Comparison of ENCODE assay signal across 34 cellular contexts in genomic region chr12:5068623-5069022, GRCh38. TPM values are rescaled to one million over a fixed set of nuclear protein-coding genes. Genes with fewer than 3 reads are reported as not detected.
"Had no signal": no experiment of that assay in that cellular context is flagged by ENCODE, and none has a peak within 500 bp of the region (broad histone marks: within the 10 kb centered on the region; RNA-seq: fewer than 3 reads in every experiment).

No MANE protein-coding gene starts in this region.

- H3K4me3 ChIP-seq: ascending aorta had no signal

- H3K4me3 Mint-ChIP-seq: activated B cell treated with CpG ODN at 0.5 μM for 24 hours; activated CD4-positive, alpha-beta memory T cell treated with anti-CD3 and anti-CD28 coated beads, Interleukin-2, amount 10 ng/mL, durations not matched to agents 7 days and 5 days; activated CD4-positive, alpha-beta T cell treated with anti-CD3 and anti-CD28 coated beads, Interleukin-2, amount 10 ng/mL, durations not matched to agents 7 days and 5 days; activated CD8-positive, alpha-beta memory T cell treated with anti-CD3 and anti-CD28 coated beads, Interleukin-2, amount 10 ng/mL, durations not matched to agents 7 days and 5 days; activated CD8-positive, alpha-beta T cell treated with anti-CD3 and anti-CD28 coated beads, Interleukin-2, amount 10 ng/mL, durations not matched to agents 7 days and 5 days; activated naive CD4-positive, alpha-beta T cell treated with anti-CD3 and anti-CD28 coated beads, Interleukin-2, amount 10 ng/mL, durations not matched to agents 7 days and 5 days; activated naive CD4-positive, alpha-beta T cell treated with anti-CD3 and anti-CD28 coated beads, Interleukin-2, amount 50 U/mL, for 24 hours; activated naive CD8-positive, alpha-beta T cell; activated naive CD8-positive, alpha-beta T cell treated with anti-CD3 and anti-CD28 coated beads, Interleukin-2, amount 10 ng/mL, durations not matched to agents 7 days and 5 days; activated naive CD8-positive, alpha-beta T cell treated with anti-CD3 and anti-CD28 coated beads, Interleukin-2, amount 50 U/mL, for 24 hours; activated T-cell treated with anti-CD3 and anti-CD28 coated beads, Interleukin-2, amount 50 U/mL, for 24 hours; brain; T-helper 1 cell treated with Interleukin-12 subunit alpha and Interleukin-12 subunit beta and Interleukin-4 antibody, amounts not matched to agents 30 μg/mL and 1 μg/mL, for 36 hours; T-helper 2 cell treated with Interferon-gamma antibody and Interleukin-4, amounts not matched to agents 5 μg/mL and 100 μg/mL, for 36 hours had no signal

- H3K27me3 ChIP-seq: ascending aorta had no signal

- H3K4me1 Mint-ChIP-seq: activated B cell treated with CpG ODN at 0.5 μM for 24 hours; activated CD4-positive, alpha-beta memory T cell treated with anti-CD3 and anti-CD28 coated beads, Interleukin-2, amount 10 ng/mL, durations not matched to agents 7 days and 5 days; activated CD4-positive, alpha-beta T cell treated with anti-CD3 and anti-CD28 coated beads, Interleukin-2, amount 10 ng/mL, durations not matched to agents 7 days and 5 days; activated CD8-positive, alpha-beta memory T cell treated with anti-CD3 and anti-CD28 coated beads, Interleukin-2, amount 10 ng/mL, durations not matched to agents 7 days and 5 days; activated naive CD4-positive, alpha-beta T cell treated with anti-CD3 and anti-CD28 coated beads, Interleukin-2, amount 10 ng/mL, durations not matched to agents 7 days and 5 days; activated naive CD4-positive, alpha-beta T cell treated with anti-CD3 and anti-CD28 coated beads, Interleukin-2, amount 50 U/mL, for 24 hours; activated naive CD8-positive, alpha-beta T cell treated with anti-CD3 and anti-CD28 coated beads, Interleukin-2, amount 10 ng/mL, durations not matched to agents 7 days and 5 days; activated naive CD8-positive, alpha-beta T cell treated with anti-CD3 and anti-CD28 coated beads, Interleukin-2, amount 50 U/mL, for 24 hours had no signal

- FAIRE-seq: bronchial epithelial cell, TTC549 had no signal

- H3K9me3 Mint-ChIP-seq: activated B cell treated with CpG ODN at 0.5 μM for 24 hours; activated CD4-positive, alpha-beta memory T cell treated with anti-CD3 and anti-CD28 coated beads, Interleukin-2, amount 10 ng/mL, durations not matched to agents 7 days and 5 days; activated CD4-positive, alpha-beta T cell treated with anti-CD3 and anti-CD28 coated beads, Interleukin-2, amount 10 ng/mL, durations not matched to agents 7 days and 5 days; activated naive CD4-positive, alpha-beta T cell treated with anti-CD3 and anti-CD28 coated beads, Interleukin-2, amount 10 ng/mL, durations not matched to agents 7 days and 5 days; activated naive CD4-positive, alpha-beta T cell treated with anti-CD3 and anti-CD28 coated beads, Interleukin-2, amount 50 U/mL, for 24 hours; activated naive CD8-positive, alpha-beta T cell treated with anti-CD3 and anti-CD28 coated beads, Interleukin-2, amount 10 ng/mL, durations not matched to agents 7 days and 5 days; activated naive CD8-positive, alpha-beta T cell treated with anti-CD3 and anti-CD28 coated beads, Interleukin-2, amount 50 U/mL, for 24 hours; activated T-cell treated with anti-CD3 and anti-CD28 coated beads, Interleukin-2, amount 50 U/mL, for 24 hours; activated T-helper 2 cell treated with anti-CD3 and anti-CD28 coated beads, Interferon-gamma antibody, Interleukin-2, Interleukin-4, amounts not matched to agents 10 μg/mL and 5 μg/mL and 100 μg/mL, durations not matched to agents 14 hours and 24 hours and 36 hours; brain; T-helper 1 cell treated with Interleukin-12 subunit alpha and Interleukin-12 subunit beta and Interleukin-4 antibody, amounts not matched to agents 30 μg/mL and 1 μg/mL, for 36 hours; T-helper 2 cell treated with Interferon-gamma antibody and Interleukin-4, amounts not matched to agents 5 μg/mL and 100 μg/mL, for 36 hours had no signal

- H3K27me3 Mint-ChIP-seq: brain had no signal

- H3K27ac Mint-ChIP-seq: activated B cell treated with CpG ODN at 0.5 μM for 24 hours; activated CD4-positive, alpha-beta memory T cell treated with anti-CD3 and anti-CD28 coated beads, Interleukin-2, amount 10 ng/mL, durations not matched to agents 7 days and 5 days; activated CD4-positive, alpha-beta T cell treated with anti-CD3 and anti-CD28 coated beads, Interleukin-2, amount 10 ng/mL, durations not matched to agents 7 days and 5 days; activated CD8-positive, alpha-beta memory T cell treated with anti-CD3 and anti-CD28 coated beads, Interleukin-2, amount 10 ng/mL, durations not matched to agents 7 days and 5 days; activated CD8-positive, alpha-beta T cell treated with anti-CD3 and anti-CD28 coated beads, Interleukin-2, amount 10 ng/mL, durations not matched to agents 7 days and 5 days; activated naive CD4-positive, alpha-beta T cell treated with anti-CD3 and anti-CD28 coated beads, Interleukin-2, amount 10 ng/mL, durations not matched to agents 7 days and 5 days; activated naive CD4-positive, alpha-beta T cell treated with anti-CD3 and anti-CD28 coated beads, Interleukin-2, amount 50 U/mL, for 24 hours; activated naive CD8-positive, alpha-beta T cell; activated naive CD8-positive, alpha-beta T cell treated with anti-CD3 and anti-CD28 coated beads, Interleukin-2, amount 10 ng/mL, durations not matched to agents 7 days and 5 days; activated naive CD8-positive, alpha-beta T cell treated with anti-CD3 and anti-CD28 coated beads, Interleukin-2, amount 50 U/mL, for 24 hours; activated T-cell treated with anti-CD3 and anti-CD28 coated beads, Interleukin-2, amount 50 U/mL, for 24 hours; activated T-helper 2 cell treated with anti-CD3 and anti-CD28 coated beads, Interferon-gamma antibody, Interleukin-2, Interleukin-4, amounts not matched to agents 10 μg/mL and 5 μg/mL and 100 μg/mL, durations not matched to agents 14 hours and 24 hours and 36 hours; T-helper 1 cell treated with Interleukin-12 subunit alpha and Interleukin-12 subunit beta and Interleukin-4 antibody, amounts not matched to agents 30 μg/mL and 1 μg/mL, for 36 hours; T-helper 2 cell treated with Interferon-gamma antibody and Interleukin-4, amounts not matched to agents 5 μg/mL and 100 μg/mL, for 36 hours had no signal

- H3K9me3 ChIP-seq: ascending aorta had no signal

- ATAC-seq: activated CD8-positive, alpha-beta memory T cell treated with anti-CD3 and anti-CD28 coated beads, Interleukin-2, amount 10 ng/mL, durations not matched to agents 7 days and 5 days; activated CD8-positive, alpha-beta T cell treated with anti-CD3 and anti-CD28 coated beads, Interleukin-2, amount 10 ng/mL, durations not matched to agents 7 days and 5 days; activated naive CD8-positive, alpha-beta T cell treated with anti-CD3 and anti-CD28 coated beads, Interleukin-2, amount 50 U/mL, for 24 hours had no signal

- H3K36me3 Mint-ChIP-seq: activated CD8-positive, alpha-beta memory T cell treated with anti-CD3 and anti-CD28 coated beads, Interleukin-2, amount 10 ng/mL, durations not matched to agents 7 days and 5 days; activated naive CD4-positive, alpha-beta T cell treated with anti-CD3 and anti-CD28 coated beads, Interleukin-2, amount 10 ng/mL, durations not matched to agents 7 days and 5 days; activated naive CD4-positive, alpha-beta T cell treated with anti-CD3 and anti-CD28 coated beads, Interleukin-2, amount 50 U/mL, for 24 hours; activated naive CD8-positive, alpha-beta T cell; activated naive CD8-positive, alpha-beta T cell treated with anti-CD3 and anti-CD28 coated beads, Interleukin-2, amount 10 ng/mL, durations not matched to agents 7 days and 5 days; brain had no signal

- DNase-seq: activated B cell treated with CpG ODN at 0.5 μM for 24 hours; activated CD4-positive, alpha-beta memory T cell treated with anti-CD3 and anti-CD28 coated beads, Interleukin-2, amount 10 ng/mL, durations not matched to agents 7 days and 5 days; activated CD4-positive, alpha-beta T cell treated with anti-CD3 and anti-CD28 coated beads for 48 hours; activated CD4-positive, alpha-beta T cell treated with anti-CD3 and anti-CD28 coated beads, Interleukin-2, amount 10 ng/mL, durations not matched to agents 7 days and 5 days; activated CD4-positive, alpha-beta T cell treated with anti-CD3 and anti-CD28 coated beads, Interleukin-2, amount 50 U/mL, for 48 hours; activated CD4-positive, CD25-positive, alpha-beta regulatory T cell treated with anti-CD3 and anti-CD28 coated beads, Interleukin-2, amount 50 U/mL, for 72 hours; activated CD8-positive, alpha-beta memory T cell treated with anti-CD3 and anti-CD28 coated beads for 24 hours; activated CD8-positive, alpha-beta memory T cell treated with anti-CD3 and anti-CD28 coated beads, Interleukin-2, amount 10 ng/mL, durations not matched to agents 7 days and 5 days; activated CD8-positive, alpha-beta memory T cell treated with anti-CD3 and anti-CD28 coated beads, Interleukin-2, amount 50 U/mL, for 48 hours; activated CD8-positive, alpha-beta T cell treated with anti-CD3 and anti-CD28 coated beads, Interleukin-2, amount 10 ng/mL, durations not matched to agents 7 days and 5 days; activated effector memory CD4-positive, alpha-beta T cell treated with Interleukin-2 at 50 U/mL for 16 hours; activated gamma-delta T cell; activated naive CD4-positive, alpha-beta T cell treated with anti-CD3 and anti-CD28 coated beads, Interleukin-2, amount 10 ng/mL, durations not matched to agents 7 days and 5 days; activated naive CD4-positive, alpha-beta T cell treated with Interleukin-2 at 50 U/mL for 16 hours; activated naive CD8-positive, alpha-beta T cell treated with anti-CD3 and anti-CD28 coated beads, Interleukin-2, amount 10 ng/mL, durations not matched to agents 7 days and 5 days; activated naive CD8-positive, alpha-beta T cell treated with anti-CD3 and anti-CD28 coated beads, Interleukin-2, amount 50 U/mL, for 24 hours; activated T-cell treated with anti-CD3 and anti-CD28 coated beads, Interleukin-2, amount 50 U/mL, for 24 hours; activated T-cell treated with anti-CD3 and anti-CD28 coated beads, Interleukin-2, amount 50 U/mL, for 48 hours; amygdala; anterior cingulate cortex; central memory CD4-positive, alpha-beta T cell; T-helper 1 cell; T-helper 2 cell; T-helper 9 cell had no signal

- H3K27ac ChIP-seq: ascending aorta, VCaP had no signal

- H3K36me3 ChIP-seq: ascending aorta had no signal

RNA-seq across cellular contexts. Expression of gene KCNA5, which starts 24.9 kb away (rescaled TPM):
- total RNA-seq: activated CD4-positive, alpha-beta memory T cell treated with anti-CD3 and anti-CD28 coated beads, Interleukin-2, amount 10 ng/mL, durations not matched to agents 7 days and 5 days; activated CD4-positive, alpha-beta T cell treated with anti-CD3 and anti-CD28 coated beads, Interleukin-2, amount 10 ng/mL, durations not matched to agents 7 days and 5 days; activated CD8-positive, alpha-beta memory T cell treated with anti-CD3 and anti-CD28 coated beads, Interleukin-2, amount 10 ng/mL, durations not matched to agents 7 days and 5 days; activated CD8-positive, alpha-beta T cell treated with anti-CD3 and anti-CD28 coated beads, Interleukin-2, amount 10 ng/mL, durations not matched to agents 7 days and 5 days; activated naive CD8-positive, alpha-beta T cell treated with anti-CD3 and anti-CD28 coated beads, Interleukin-2, amount 10 ng/mL, durations not matched to agents 7 days and 5 days; activated T-helper 2 cell treated with anti-CD3 and anti-CD28 coated beads, Interferon-gamma antibody, Interleukin-2, Interleukin-4, amounts not matched to agents 10 μg/mL and 5 μg/mL and 100 μg/mL, durations not matched to agents 14 hours and 24 hours and 36 hours; bronchial epithelial cell had no signal
